ENCODE assay signal across 13 cellular contexts in the genomic region with DNA sequence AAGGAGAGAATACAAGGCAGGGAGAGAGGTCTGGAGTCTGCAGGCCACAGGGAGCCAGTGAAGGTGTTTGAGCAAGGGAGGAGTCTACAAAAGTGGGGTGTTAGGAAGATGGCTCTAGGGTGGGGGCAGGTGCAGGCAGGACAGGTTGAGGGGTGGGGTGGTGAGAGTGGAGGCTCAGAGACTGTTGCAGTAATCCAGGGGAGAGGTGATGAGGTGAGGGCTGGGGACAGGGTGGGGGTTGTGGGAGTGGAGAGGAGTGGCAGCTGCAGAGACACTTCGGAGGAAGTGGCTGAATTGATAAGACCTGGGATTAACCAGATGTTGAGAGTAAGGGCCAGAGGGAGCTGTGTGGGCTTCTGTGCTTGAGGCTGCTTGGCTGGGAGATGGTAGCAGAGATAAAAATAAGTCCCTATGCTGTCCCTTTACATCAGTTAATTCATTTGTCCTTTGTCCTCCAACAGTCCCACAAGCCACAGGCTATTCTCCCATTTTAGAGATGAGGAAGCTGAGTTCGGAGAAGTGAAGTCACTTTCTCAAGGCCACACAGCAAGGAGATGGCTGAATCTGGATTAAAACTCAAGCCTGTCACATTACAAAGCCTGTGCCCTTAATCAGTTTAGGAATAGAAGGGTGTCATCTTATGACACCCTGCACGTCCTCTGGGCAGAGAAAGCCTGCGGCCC. TPM values are rescaled to one million over a fixed set of nuclear protein-coding genes. Genes with fewer than 3 reads are reported as not detected.
DNase-seq lines count a peak whose midpoint lies in the region; ATAC-seq, FAIRE-seq and TF ChIP-seq lines count a peak whose summit lies in the region.
"Had no signal": no experiment of that assay in that cellular context is flagged by ENCODE, and none has a peak within 500 bp of the region (broad histone marks: within the 10 kb centered on the region; RNA-seq: fewer than 3 reads in every experiment).

No MANE protein-coding gene starts in this region.

- peak overlapping the region; percentile 99 for H3K4me2 ChIP-seq in PC-9

- H3K9me3 Mint-ChIP-seq in Caco-2 (ENCODE audit: unreplicated experiment) (no peaks in the 10 kb centered on the region), progenitor cell of endocrine pancreas (ENCODE audit: low read depth) (no peaks in the 10 kb centered on the region)
- H3K9me3 Mint-ChIP-seq: activated naive CD4-positive, alpha-beta T cell treated with anti-CD3 and anti-CD28 coated beads, Interleukin-2, amount 50 U/mL, for 72 hours; stimulated activated naive B cell treated with anti-CD40 and anti-IgM and Interleukin-4, amounts not matched to agents 10 μg/mL and 1 μg/mL and 100 μg/mL, for 72 hours had no signal

- intact Hi-C loops in Caco-2 (cut with micrococcal nuclease; ENCODE audit: unreplicated experiment) (no loop called here), PC-9 (cut with micrococcal nuclease; ENCODE audit: unreplicated experiment) (no loop called here)

- peaks cover 76% of the 10 kb centered on the region for H3K79me2 ChIP-seq in PC-9 (ENCODE audit: low read depth)

- BruUV-seq in Caco-2 (replicated peaks; lab: Mats Ljungman, UMichigan) (no TSS peak), PC-9 (replicated peaks; lab: Mats Ljungman, UMichigan) (no TSS peak)

- H3K36me3 ChIP-seq in Caco-2 (ENCODE audit: control insufficient read depth, insufficient read depth, low read length) (no peaks in the 10 kb centered on the region), PC-9 (ENCODE audit: low read depth) (no peaks in the 10 kb centered on the region; the same call in 1 of the 2 replicates)

- peak overlapping the region; percentile 33 for H3K4me3 Mint-ChIP-seq in Caco-2 (ENCODE audit: unreplicated experiment)
- peak overlapping the region; percentile 24 for H3K4me3 Mint-ChIP-seq in progenitor cell of endocrine pancreas (ENCODE audit: low read depth)
- H3K4me3 Mint-ChIP-seq: stimulated activated naive B cell treated with anti-CD40 and anti-IgM and Interleukin-4, amounts not matched to agents 10 μg/mL and 1 μg/mL and 100 μg/mL, for 72 hours had no signal

- H3K4me3 ChIP-seq in Caco-2 (ENCODE audit: low read depth, low read length) (no peak overlapping the region), PC-9 (no peak overlapping the region; the same call in 1 of the 2 replicates)
- H3K4me3 ChIP-seq: psoas muscle had no signal

- TF ChIP-seq CTCF in Caco-2 (IDR thresholded peaks at IDR 0.05; ENCODE audit: insufficient read depth in 1 of 2, low read depth in 1 of 2, low read length in 1 of 2, severe bottlenecking in 1 of 2, unreplicated experiment in 1 of 2) (no peak), PC-9 (conservative IDR thresholded peaks at IDR 0.05) (no peak), progenitor cell of endocrine pancreas (IDR thresholded peaks at IDR 0.05; ENCODE audit: unreplicated experiment) (no peak), D721Med (IDR thresholded peaks at IDR 0.05; ENCODE audit: insufficient read depth, missing control alignments) (no peak)

- H3K9me2 ChIP-seq in PC-9 (ENCODE audit: insufficient read depth) = no peaks in the 10 kb centered on the region

- TF ChIP-seq POLR2A in erythroblast (IDR thresholded peaks at IDR 0.05; ENCODE audit: low read length) = peak; percentile 28

- no peak overlapping the region for H2AFZ ChIP-seq in PC-9

- H3K9me3 ChIP-seq in Caco-2 (no peaks in the 10 kb centered on the region), PC-9 (ENCODE audit: insufficient read depth, low read depth) (no peaks in the 10 kb centered on the region)
- H3K9me3 ChIP-seq: psoas muscle had no signal

- no peaks in the 10 kb centered on the region for H3K27me3 ChIP-seq in Caco-2 (replicated peaks; ENCODE audit: control insufficient read depth, insufficient read depth, low read length)
- no peaks in the 10 kb centered on the region for H3K27me3 ChIP-seq in PC-9 (ENCODE audit: insufficient read depth, low read depth)

- DNase-seq in Caco-2 = no peak
- DNase-seq in PC-9 = no peak
- peak; percentile 64 to 84 for DNase-seq in erythroblast (lab: John Stamatoyannopoulos, UW)
- no peak for DNase-seq in progenitor cell of endocrine pancreas (ENCODE audit: low spot score, unreplicated experiment)
- no peak for DNase-seq in D721Med (ENCODE audit: insufficient read length, low spot score)
- no peak for DNase-seq in foreskin melanocyte
- DNase-seq: NCI-H1105 treated with DMSO at 0.1 percent for 48 hours; psoas muscle; SHP77; stimulated activated naive B cell treated with anti-CD40 and anti-IgM and Interleukin-4, amounts not matched to agents 10 μg/mL and 1 μg/mL and 100 μg/mL, for 72 hours had no signal

- peak overlapping the region; percentile 99 for H3K27ac ChIP-seq in PC-9
- H3K27ac ChIP-seq: psoas muscle had no signal

- H3K36me3 Mint-ChIP-seq in Caco-2 (ENCODE audit: insufficient read depth, unreplicated experiment) (peaks cover 51% of the 10 kb centered on the region), progenitor cell of endocrine pancreas (ENCODE audit: insufficient read depth) (peaks cover 3% of the 10 kb centered on the region)
- H3K36me3 Mint-ChIP-seq: activated naive CD4-positive, alpha-beta T cell treated with anti-CD3 and anti-CD28 coated beads, Interleukin-2, amount 50 U/mL, for 72 hours; stimulated activated naive B cell treated with anti-CD40 and anti-IgM and Interleukin-4, amounts not matched to agents 10 μg/mL and 1 μg/mL and 100 μg/mL, for 72 hours had no signal

- POLR2A ChIA-PET in Caco-2 (lab: Charles Lee) (no interaction called here), PC-9 (lab: Charles Lee; ENCODE audit: unreplicated experiment) (interaction anchor here (0.6 kb wide), 2 partner anchors 10 to 1603 kb away, joined by 3 read pairs; no protein-coding TSS in a partner anchor)

- ATAC-seq in HG03097 (IDR thresholded peaks at IDR 0.05; ENCODE audit: low FRiP score, unreplicated experiment) (no peak), GM18502 (IDR thresholded peaks at IDR 0.05; ENCODE audit: poor library complexity, unreplicated experiment) (no peak)
- ATAC-seq: activated naive CD4-positive, alpha-beta T cell treated with anti-CD3 and anti-CD28 coated beads, Interleukin-2, amount 50 U/mL, for 72 hours; psoas muscle; stimulated activated naive B cell treated with anti-CD40 and anti-IgM and Interleukin-4, amounts not matched to agents 10 μg/mL and 1 μg/mL and 100 μg/mL, for 72 hours had no signal

- no peaks in the 10 kb centered on the region for H3K27me3 Mint-ChIP-seq in Caco-2 (ENCODE audit: insufficient read depth, unreplicated experiment)
- no peaks in the 10 kb centered on the region for H3K27me3 Mint-ChIP-seq in progenitor cell of endocrine pancreas

- H3K4me1 ChIP-seq in Caco-2 = peaks cover 62% of the 10 kb centered on the region
- peaks cover 75% of the 10 kb centered on the region for H3K4me1 ChIP-seq in PC-9 (replicated peaks; ENCODE audit: insufficient read depth)

- H3K27ac Mint-ChIP-seq in Caco-2 (ENCODE audit: unreplicated experiment) (peak overlapping the region; percentile 93), progenitor cell of endocrine pancreas (peak overlapping the region; percentile 92)
- H3K27ac Mint-ChIP-seq: activated naive CD4-positive, alpha-beta T cell treated with anti-CD3 and anti-CD28 coated beads, Interleukin-2, amount 50 U/mL, for 72 hours; stimulated activated naive B cell treated with anti-CD40 and anti-IgM and Interleukin-4, amounts not matched to agents 10 μg/mL and 1 μg/mL and 100 μg/mL, for 72 hours had no signal

- no peaks in the 10 kb centered on the region; the same call in 1 of the 2 replicates for H4K20me1 ChIP-seq in PC-9 (ENCODE audit: insufficient read depth)

- peaks cover 46% of the 10 kb centered on the region for H3K4me1 Mint-ChIP-seq in Caco-2 (ENCODE audit: low read depth, unreplicated experiment)
- H3K4me1 Mint-ChIP-seq in progenitor cell of endocrine pancreas (ENCODE audit: low read depth) = peaks cover 70% of the 10 kb centered on the region

- CTCF ChIA-PET in Caco-2 (lab: Charles Lee) = interaction anchor here (0.7 to 0.9 kb wide), 3 partner anchors 14 to 370 kb away, joined by 3 to 5 read pairs (median 5); no protein-coding TSS in a partner anchor
- CTCF ChIA-PET in PC-9 (lab: Charles Lee) = no interaction called here

- no peak for FAIRE-seq in D721Med (lab: Jason Lieb, UNC)

- peaks cover 75% of the 10 kb centered on the region for H3F3A ChIP-seq in PC-9 (ENCODE audit: insufficient read depth, low read depth)

RNA-seq across cellular contexts. Expression of gene SYNC, which starts 54.8 kb away (rescaled TPM):
- total RNA-seq in Caco-2 (2022) (0.20 TPM in 1 of 2 replicates, not detected in the other), PC-9 (2021) (2.1 and 2.8 TPM in 2 replicates), progenitor cell of endocrine pancreas (0.40 TPM in 1 of 2 replicates, not detected in the other)
- total RNA-seq: activated naive CD4-positive, alpha-beta T cell treated with anti-CD3 and anti-CD28 coated beads, Interleukin-2, amount 50 U/mL, for 72 hours had no signal

RNA-seq across cellular contexts. Expression of gene YARS1, which starts 59.8 kb away (rescaled TPM):
- total RNA-seq in Caco-2 (2022) (177 and 184 TPM in 2 replicates), PC-9 (2021) (180 and 187 TPM in 2 replicates), progenitor cell of endocrine pancreas (101 and 110 TPM in 2 replicates)

Comparison
In these comparisons a context has a peak if more than half of its experiments do, and no peak if none do; other contexts are left out.
1. DNase-seq: peak in erythroblast (2 of 2); none in Caco-2 (0 of 2), PC-9 (0 of 2), progenitor cell of endocrine pancreas (single experiment), D721Med (single experiment) and foreskin melanocyte (single experiment).